In genomic region chr19:56118666-56119584, GRCh38 we compare ENCODE assay signal across 9 cellular contexts. TPM values are rescaled to one million over a fixed set of nuclear protein-coding genes. Genes with fewer than 3 reads are reported as not detected.
DNase-seq lines count a peak whose midpoint lies in the region; ATAC-seq, FAIRE-seq and TF ChIP-seq lines count a peak whose summit lies in the region.
"Had no signal": no experiment of that assay in that cellular context is flagged by ENCODE, and none has a peak within 500 bp of the region (broad histone marks: within the 10 kb centered on the region; RNA-seq: fewer than 3 reads in every experiment).

No MANE protein-coding gene starts in this region.

- no peak for TF ChIP-seq CTCF in AG04449 (IDR thresholded peaks at IDR 0.05; ENCODE audit: insufficient read depth, low read length, missing control alignments)
- TF ChIP-seq CTCF in K562 (IDR thresholded peaks at IDR 0.05 in 2 of 3, conservative IDR thresholded peaks at IDR 0.05 in 1 of 3; ENCODE audit: insufficient read depth in 2 of 3, low read depth in 1 of 3, low read length in 3 of 3) = no peak

- POLR2A ChIA-PET in AG04449 (lab: Yijun Ruan, JAX) (interaction anchor here (0.6 kb wide), 1 partner anchor 22 kb away, joined by 3 read pairs; the partner anchor contains the start of gene ZNF444), K562 (lab: Yijun Ruan, JAX) (interaction anchor here (0.7 to 1.0 kb wide), 2 partner anchors 8 to 148 kb away, joined by 3 to 5 read pairs; no protein-coding TSS in a partner anchor)

- no peak for TF ChIP-seq POLR2A in K562 (conservative IDR thresholded peaks at IDR 0.05)

- no peak for FAIRE-seq in K562 (lab: Jason Lieb, UNC)
- FAIRE-seq: bronchial epithelial cell had no signal

- H3K36me3 ChIP-seq in HUES64 (ENCODE audit: insufficient read depth, low read length) = peaks cover 7% of the 10 kb centered on the region
- peaks cover 39% of the 10 kb centered on the region for H3K36me3 ChIP-seq in K562 (ENCODE audit: control insufficient read depth, insufficient read depth, low read length)
- peaks cover 4 to 7% of the 10 kb centered on the region in 2 donors for H3K36me3 ChIP-seq in mucosa of rectum (ENCODE audit: control insufficient read depth in 2 of 2, insufficient read depth in 2 of 2, low read length in 2 of 2)

- H3K4me3 ChIP-seq in AG04449 (ENCODE audit: low read depth, low read length) (peak overlapping the region; percentile 75), HUES64 (ENCODE audit: low read length) (peak overlapping the region; percentile 74; the same call in 1 of the 2 replicates), K562 (peak overlapping the region; percentile 95), mucosa of rectum (ENCODE audit: low read length in 2 of 2) (peak overlapping the region; percentile 77 to 81)

- no peak for TF ChIP-seq EP300 in K562 (IDR thresholded peaks at IDR 0.05; ENCODE audit: low read length)

- BruUV-seq in K562 (replicated peaks; lab: Mats Ljungman, UMichigan) = TSS peak; percentile 34

- H3K79me2 ChIP-seq in K562 (ENCODE audit: control insufficient read depth, insufficient read depth, low read length) = peaks cover 65% of the 10 kb centered on the region

- peaks cover 17% of the 10 kb centered on the region for H3K4me1 ChIP-seq in HUES64 (ENCODE audit: insufficient read depth, low read length)
- H3K4me1 ChIP-seq in K562 (replicated peaks in 1 of 2; ENCODE audit: control insufficient read depth in 2 of 2, insufficient read depth in 2 of 2, low read length in 2 of 2) = peaks cover 19 to 60% of the 10 kb centered on the region in 2 experiments
- peaks cover 35 to 38% of the 10 kb centered on the region in 2 donors for H3K4me1 ChIP-seq in mucosa of rectum (ENCODE audit: control insufficient read depth in 2 of 2, insufficient read depth in 2 of 2, low read length in 2 of 2)

- peak overlapping the region; percentile 85 for H3K4me2 ChIP-seq in K562 (ENCODE audit: insufficient read depth, low read length)

- ATAC-seq in K562 (no peak), GM18867 (IDR thresholded peaks at IDR 0.05; ENCODE audit: unreplicated experiment) (no peak)

- in situ Hi-C loops in K562 (cut with MboI) = no loop called here

- H3K9me3 ChIP-seq in HUES64 (ENCODE audit: insufficient read depth, low read depth, low read length) (no peaks in the 10 kb centered on the region), K562 (replicated peaks; ENCODE audit: control insufficient read depth, insufficient read depth, low read depth, low read length) (no peaks in the 10 kb centered on the region), mucosa of rectum (ENCODE audit: control insufficient read depth in 2 of 2, low read length in 2 of 2) (no peaks in the 10 kb centered on the region)

- DNase-seq in AG04449 (ENCODE audit: low read depth, low spot score) (no peak), K562 (ENCODE audit: extremely low read depth in 1 of 4, low spot score in 3 of 4) (no peak), HCEC 1CT (no peak), iPS-NIHi11 (ENCODE audit: low spot score) (no peak)
- DNase-seq in activated CD4-positive, CD25-positive, alpha-beta regulatory T cell treated with anti-CD3 and anti-CD28 coated beads, Interleukin-2, amount 50 U/mL, for 72 hours = no peak

- no peak overlapping the region for H3K9ac ChIP-seq in HUES64 (ENCODE audit: low read depth, low read length)
- peak overlapping the region; percentile 98 to 99 for H3K9ac ChIP-seq in K562 (ENCODE audit: insufficient read depth in 1 of 2, low read depth in 2 of 2, low read length in 2 of 2)
- peak overlapping the region; percentile 77 to 82 for H3K9ac ChIP-seq in mucosa of rectum (ENCODE audit: low read depth in 1 of 2, low read length in 2 of 2)

- no peak overlapping the region for H2AFZ ChIP-seq in K562 (ENCODE audit: low read depth, low read length)

- H3K27ac ChIP-seq in HUES64 (ENCODE audit: low read depth, low read length) (peak overlapping the region; percentile 55), K562 (ENCODE audit: extremely low read depth, low read depth, low read length) (peak overlapping the region; percentile 99), mucosa of rectum (ENCODE audit: low read depth in 2 of 2, low read length in 2 of 2) (peak overlapping the region; percentile 93 to 94)

- H3K9me1 ChIP-seq in K562 (ENCODE audit: control insufficient read depth, insufficient read depth, low read length) = peaks cover 9% of the 10 kb centered on the region

- H3K27me3 ChIP-seq in HUES64 (ENCODE audit: insufficient read depth, low read length) (no peaks in the 10 kb centered on the region), K562 (ENCODE audit: control insufficient read depth in 2 of 2, insufficient read depth in 2 of 2, low read length in 2 of 2) (no peaks in the 10 kb centered on the region), mucosa of rectum (ENCODE audit: control insufficient read depth in 2 of 2, insufficient read depth in 2 of 2, low read length in 2 of 2) (no peaks in the 10 kb centered on the region)

- no peak for TF ChIP-seq RAD21 in K562 (CRISPR knock-in tag; conservative IDR thresholded peaks at IDR 0.05 in 1 of 2, IDR thresholded peaks at IDR 0.05 in 1 of 2)

- 86% methylated on average over 9 of the region's 9 CpGs for WGBS in HUES64
- WGBS in K562 (ENCODE audit: insufficient coverage, low coverage, missing lambda C conversion rate) = 55% methylated on average over 9 of the region's 9 CpGs

- peaks cover 34% of the 10 kb centered on the region for H4K20me1 ChIP-seq in K562 (replicated peaks; ENCODE audit: control insufficient read depth, insufficient read depth, low read length)

- CTCF ChIA-PET in AG04449 (lab: Yijun Ruan, JAX) (interaction anchor here (0.7 kb wide), 1 partner anchor 135 kb away, joined by 3 read pairs; no protein-coding TSS in a partner anchor), K562 (lab: Yijun Ruan, JAX; ENCODE audit: low intra/inter-chr PET ratio) (no interaction called here)

- intact Hi-C loops in K562 (cut with micrococcal nuclease) = no loop called here

RNA-seq across cellular contexts. Expression of gene ZNF787, which starts 2.2 kb away (rescaled TPM):
- 34.4 TPM for polyA plus RNA-seq in HUES64 (2013, experiment 1 of 2)
- polyA plus RNA-seq in HUES64 (2013, experiment 2 of 2) = 34.4 TPM
- total RNA-seq in K562 (2011; cell fraction: chromatin; rRNA removed; ENCODE audit: low replicate concordance) = 17.6 and 47.4 TPM in 2 replicates
- total RNA-seq in K562 (2011; cell fraction: nucleolus; rRNA removed) = 27.8 and 29.1 TPM in 2 replicates
- total RNA-seq in K562 (2011; cell fraction: nucleoplasm; rRNA removed) = 19.5 and 20.7 TPM in 2 replicates
- total RNA-seq in K562 (2014; rRNA removed) = 77.6 and 84.0 TPM in 2 replicates
- total RNA-seq in K562 (2014; rRNA removed; fragmentation: Illumina TruSeq; extraction: Trizol) = 5.3 and 5.7 TPM in 2 replicates
- total RNA-seq in K562 (2015; rRNA removed; fragmentation: Illumina TruSeq; extraction: Trizol) = 26.1 and 30.6 TPM in 2 replicates
- total RNA-seq in K562 (2021) = 65.9 and 73.8 TPM in 2 replicates
- polyA plus RNA-seq in K562 (2011; rRNA removed) = 7.3 and 10.9 TPM in 2 replicates
- 11.1 and 55.5 TPM in 2 replicates for polyA plus RNA-seq in K562 (2011; cell fraction: cytosol; rRNA removed)
- 10.4 and 17.2 TPM in 2 replicates for polyA plus RNA-seq in K562 (2011; cell fraction: nucleus; rRNA removed)
- 35.3 and 37.8 TPM in 2 replicates for polyA plus RNA-seq in K562 (2012)
- polyA plus RNA-seq in K562 (2014; fragmentation: Illumina TruSeq; extraction: Trizol) = 6.9 and 20.9 TPM in 2 replicates
- polyA plus RNA-seq in K562 (2014; fragmentation: Nextera tagmentation; extraction: Ambion mirVana) = under 1 TPM; 0.45 to 0.53 TPM
- 51.1 and 54.4 TPM in 2 replicates for polyA plus RNA-seq in K562 (2014; rRNA removed)
- 1.8 and 3.2 TPM in 2 replicates for polyA minus RNA-seq in K562 (2011; rRNA and poly(A)+ RNA removed)
- 20.8 and 30.9 TPM in 2 replicates for polyA minus RNA-seq in K562 (2011; cell fraction: cytosol; rRNA and poly(A)+ RNA removed)
- polyA minus RNA-seq in K562 (2011; cell fraction: nucleus; rRNA and poly(A)+ RNA removed) = 6.3 and 6.7 TPM in 2 replicates

RNA-seq across cellular contexts. Expression of gene ZNF444, which starts 22.2 kb away (rescaled TPM):
- polyA plus RNA-seq in HUES64 (2013, experiment 1 of 2) = 25.3 TPM
- polyA plus RNA-seq in HUES64 (2013, experiment 2 of 2) = 27.6 TPM
- total RNA-seq in K562 (2011; cell fraction: chromatin; rRNA removed; ENCODE audit: low replicate concordance) = 10.3 and 22.0 TPM in 2 replicates
- 14.7 and 18.6 TPM in 2 replicates for total RNA-seq in K562 (2011; cell fraction: nucleolus; rRNA removed)
- 13.4 and 17.9 TPM in 2 replicates for total RNA-seq in K562 (2011; cell fraction: nucleoplasm; rRNA removed)
- total RNA-seq in K562 (2014; rRNA removed) (20.0 and 20.8 TPM in 2 replicates), K562 (2014; rRNA removed; fragmentation: Illumina TruSeq; extraction: Trizol) (2.0 and 2.8 TPM in 2 replicates), K562 (2015; rRNA removed; fragmentation: Illumina TruSeq; extraction: Trizol) (6.9 and 7.0 TPM in 2 replicates), K562 (2021) (38.8 and 40.0 TPM in 2 replicates)
- polyA plus RNA-seq in K562 (2011; rRNA removed) (6.1 and 7.4 TPM in 2 replicates), K562 (2014; fragmentation: Illumina TruSeq; extraction: Trizol) (7.7 and 10.6 TPM in 2 replicates), K562 (2014; fragmentation: Nextera tagmentation; extraction: Ambion mirVana) (under 1 TPM; 0.39 to 0.49 TPM), K562 (2014; rRNA removed) (24.3 and 28.4 TPM in 2 replicates)
- polyA plus RNA-seq in K562 (2011; cell fraction: cytosol; rRNA removed) = 14.2 and 42.2 TPM in 2 replicates
- polyA plus RNA-seq in K562 (2011; cell fraction: nucleus; rRNA removed) = 10.7 and 21.0 TPM in 2 replicates
- polyA plus RNA-seq in K562 (2012) = 17.4 and 18.2 TPM in 2 replicates
- 2.2 and 4.2 TPM in 2 replicates for polyA minus RNA-seq in K562 (2011; rRNA and poly(A)+ RNA removed)
- polyA minus RNA-seq in K562 (2011; cell fraction: cytosol; rRNA and poly(A)+ RNA removed) = 8.6 and 9.5 TPM in 2 replicates
- polyA minus RNA-seq in K562 (2011; cell fraction: nucleus; rRNA and poly(A)+ RNA removed) = 2.8 and 3.4 TPM in 2 replicates

RNA-seq across cellular contexts. Expression of gene GALP, which starts 56.9 kb away (rescaled TPM):
- 3.1 TPM for polyA plus RNA-seq in HUES64 (2013, experiment 1 of 2)
- polyA plus RNA-seq in HUES64 (2013, experiment 2 of 2) = 4.6 TPM
- not detected in 2 replicates for total RNA-seq in K562 (2011; cell fraction: chromatin; rRNA removed; ENCODE audit: low replicate concordance)
- total RNA-seq in K562 (2011; cell fraction: nucleolus; rRNA removed) = not detected in 2 replicates
- total RNA-seq in K562 (2011; cell fraction: nucleoplasm; rRNA removed) = not detected in 2 replicates
- total RNA-seq in K562 (2014; rRNA removed) = not detected in 2 replicates
- total RNA-seq in K562 (2014; rRNA removed; fragmentation: Illumina TruSeq; extraction: Trizol) = not detected in 2 replicates
- not detected in 2 replicates for total RNA-seq in K562 (2015; rRNA removed; fragmentation: Illumina TruSeq; extraction: Trizol)
- not detected in 2 replicates for total RNA-seq in K562 (2021)
- polyA plus RNA-seq in K562 (2011; rRNA removed) = not detected in 2 replicates
- polyA plus RNA-seq in K562 (2011; cell fraction: cytosol; rRNA removed) = not detected in 2 replicates
- polyA plus RNA-seq in K562 (2011; cell fraction: nucleus; rRNA removed) = not detected in 2 replicates
- not detected in 2 replicates for polyA plus RNA-seq in K562 (2012)
- polyA plus RNA-seq in K562 (2014; fragmentation: Illumina TruSeq; extraction: Trizol) = not detected in 2 replicates
- polyA plus RNA-seq in K562 (2014; fragmentation: Nextera tagmentation; extraction: Ambion mirVana) = not detected
- polyA plus RNA-seq in K562 (2014; rRNA removed) = not detected in 2 replicates
- polyA minus RNA-seq in K562 (2011; rRNA and poly(A)+ RNA removed) = not detected in 2 replicates
- not detected in 2 replicates for polyA minus RNA-seq in K562 (2011; cell fraction: cytosol; rRNA and poly(A)+ RNA removed)
- not detected in 2 replicates for polyA minus RNA-seq in K562 (2011; cell fraction: nucleus; rRNA and poly(A)+ RNA removed)
- total RNA-seq: bronchial epithelial cell had no signal
